Comparison of ENCODE assay signal across 1 cellular context in genomic region chr5:6833406-6833805, GRCh38.
TF ChIP-seq lines count a peak whose summit lies in the region.

No MANE protein-coding gene starts in this region.

TF ChIP-seq in SK-N-SH, 30 proteins besides CTCF, POLR2A, EP300 and RAD21 (continued from another document):
- TF ChIP-seq POLR2AphosphoS5 (IDR thresholded peaks at IDR 0.05; ENCODE audit: low read depth, low read length): no peak
- TF ChIP-seq SIN3A (IDR thresholded peaks at IDR 0.05; ENCODE audit: borderline replicate concordance, low read depth, low read length): no peak
- TF ChIP-seq YY1 (IDR thresholded peaks at IDR 0.05; ENCODE audit: low read depth): no peak
- TF ChIP-seq GATA2 (CRISPR knock-in tag; IDR thresholded peaks at IDR 0.05): no peak
- no peak for TF ChIP-seq FOXM1 (IDR thresholded peaks at IDR 0.05; ENCODE audit: low read depth)
